ENCODE assay signal across 18 cellular contexts in genomic region chr2:54466880-54467279, GRCh38. TPM values are rescaled to one million over a fixed set of nuclear protein-coding genes. Genes with fewer than 3 reads are reported as not detected.
A peak's percentile ranks its signal among the peaks of the same experiment; 100 is the strongest.
DNase-seq lines count a peak whose midpoint lies in the region; ATAC-seq, FAIRE-seq and TF ChIP-seq lines count a peak whose summit lies in the region.
"Had no signal": no experiment of that assay in that cellular context is flagged by ENCODE, and none has a peak within 500 bp of the region (broad histone marks: within the 10 kb centered on the region; RNA-seq: fewer than 3 reads in every experiment).

No MANE protein-coding gene starts in this region.

- H3K4me3 ChIP-seq in esophagus muscularis mucosa, result peak overlapping the region; percentile 2 to 19 (median 10)
- no peak overlapping the region for H3K4me3 ChIP-seq in kidney (ENCODE audit: low read length in 2 of 2)
- H3K4me3 ChIP-seq in gastrocnemius medialis, result peak overlapping the region in 3 of 4 donors; percentile 15 to 44 (median 17)
- H3K4me3 ChIP-seq: colonic mucosa, SJSA1 had no signal

- in situ Hi-C loops in gastrocnemius medialis (cut with MboI; ENCODE audit: low sequenced_read_pairs in 4 of 4), result no loop called here

- H3K4me3 Mint-ChIP-seq in HFFc6, result peak overlapping the region; percentile 59; the same call in 1 of the 2 replicates

- H3K27me3 Mint-ChIP-seq in HFFc6 (ENCODE audit: insufficient read depth), result no peaks in the 10 kb centered on the region

- peaks cover 67% of the 10 kb centered on the region for H3K4me1 Mint-ChIP-seq in HFFc6 (ENCODE audit: low read depth)

- WGBS in esophagus muscularis mucosa, result 24% methylated on average over 4 of the region's 4 CpGs

- TF ChIP-seq CTCF in HFFc6 (IDR thresholded peaks at IDR 0.05) (no peak), esophagus muscularis mucosa (IDR thresholded peaks at IDR 0.05) (no peak), kidney (IDR thresholded peaks at IDR 0.05; ENCODE audit: borderline replicate concordance, extremely low read depth, insufficient read depth) (no peak), gastrocnemius medialis (IDR thresholded peaks at IDR 0.05 in 4 of 5, conservative IDR thresholded peaks at IDR 0.05 in 1 of 5) (no peak)

- no peak for TF ChIP-seq EP300 in esophagus muscularis mucosa (IDR thresholded peaks at IDR 0.05)

- peaks cover 7% of the 10 kb centered on the region; the same call in 1 of the 2 replicates for H3K36me3 Mint-ChIP-seq in HFFc6 (ENCODE audit: low read depth)

- peak; percentile 21 for FAIRE-seq in kidney (lab: Jason Lieb, UNC)
- FAIRE-seq: GM12891 had no signal

- H3K9me3 ChIP-seq in esophagus muscularis mucosa (no peaks in the 10 kb centered on the region), kidney (ENCODE audit: control insufficient read depth in 1 of 2, low read length in 2 of 2) (no peaks in the 10 kb centered on the region), gastrocnemius medialis (no peaks in the 10 kb centered on the region)
- H3K9me3 ChIP-seq: colonic mucosa, SJSA1 had no signal

- DNase-seq in HFFc6 (no peak), esophagus muscularis mucosa (ENCODE audit: extremely low spot score) (no peak), kidney (no peak), gastrocnemius medialis (no peak), NCI-H2196 treated with DMSO at 0.1 percent for 48 hours (lab: John Stamatoyannopoulos, UW; ENCODE audit: unreplicated experiment) (no peak)
- DNase-seq in activated effector memory CD4-positive, alpha-beta T cell treated with Interleukin-2 at 50 U/mL for 16 hours, result no peak
- DNase-seq: activated CD8-positive, alpha-beta memory T cell treated with anti-CD3 and anti-CD28 coated beads for 24 hours; amniotic stem cell; colonic mucosa; H7; NCI-H1092; NCI-H2171 treated with DMSO at 0.1 percent for 48 hours; stimulated activated CD4-positive, alpha-beta T cell treated with anti-CD3 and anti-CD28 coated beads, Interleukin-15, amount 100 ng/mL, for 24 hours had no signal

- no peak for TF ChIP-seq POLR2A in esophagus muscularis mucosa (IDR thresholded peaks at IDR 0.05; ENCODE audit: low read depth)
- no peak for TF ChIP-seq POLR2A in gastrocnemius medialis (IDR thresholded peaks at IDR 0.05)

- H3K9ac ChIP-seq in kidney (ENCODE audit: low read length in 2 of 2), result no peak overlapping the region

- intact Hi-C loops in esophagus muscularis mucosa (cut with DNase I) (no loop called here), kidney (cut with DNase I) (no loop called here), gastrocnemius medialis (cut with DNase I; ENCODE audit: low total_unique reads) (no loop called here)

- H3K36me3 ChIP-seq in esophagus muscularis mucosa (peaks cover 0 to 3% (median 0%) of the 10 kb centered on the region in 4 donors), kidney (ENCODE audit: control insufficient read depth in 1 of 2, insufficient read depth in 2 of 2, low read length in 2 of 2) (no peaks in the 10 kb centered on the region), gastrocnemius medialis (no peaks in the 10 kb centered on the region)
- H3K36me3 ChIP-seq: colonic mucosa had no signal

- H3K27ac Mint-ChIP-seq in HFFc6, result peak overlapping the region; percentile 24; the same call in 1 of the 2 replicates
- H3K27ac Mint-ChIP-seq: activated T-helper 2 cell treated with anti-CD3 and anti-CD28 coated beads, Interferon-gamma antibody, Interleukin-2, Interleukin-4, amounts not matched to agents 10 μg/mL and 5 μg/mL and 100 μg/mL, durations not matched to agents 14 hours and 24 hours and 36 hours had no signal

- peak; percentile 71 to 82 for ATAC-seq in gastrocnemius medialis
- no peak for ATAC-seq in HG03439 (IDR thresholded peaks at IDR 0.05; ENCODE audit: unreplicated experiment)
- ATAC-seq in HG02623 (IDR thresholded peaks at IDR 0.05; ENCODE audit: unreplicated experiment), result no peak

- H3K4me1 ChIP-seq in esophagus muscularis mucosa, result peaks cover 73 to 98% (median 94%) of the 10 kb centered on the region in 4 donors
- H3K4me1 ChIP-seq in kidney (ENCODE audit: control insufficient read depth in 1 of 2, insufficient read depth in 1 of 2, low read depth in 1 of 2, low read length in 2 of 2), result peaks cover 6 to 15% of the 10 kb centered on the region in 2 donors
- peaks cover 42 to 90% of the 10 kb centered on the region in 2 donors for H3K4me1 ChIP-seq in gastrocnemius medialis
- H3K4me1 ChIP-seq: colonic mucosa had no signal

- peak overlapping the region; percentile 50 to 77 (median 71) for H3K27ac ChIP-seq in esophagus muscularis mucosa (replicated peaks in 1 of 4)
- peak overlapping the region; percentile 22 to 52 for H3K27ac ChIP-seq in kidney (ENCODE audit: low read depth in 2 of 2, low read length in 2 of 2)
- H3K27ac ChIP-seq in gastrocnemius medialis, result peak overlapping the region; percentile 43 to 85 (median 64)
- H3K27ac ChIP-seq: colonic mucosa, SJSA1 had no signal

- no peaks in the 10 kb centered on the region for H3K27me3 ChIP-seq in esophagus muscularis mucosa
- no peaks in the 10 kb centered on the region for H3K27me3 ChIP-seq in gastrocnemius medialis
- H3K27me3 ChIP-seq: colonic mucosa, SJSA1 had no signal

- no peaks in the 10 kb centered on the region for H3K9me3 Mint-ChIP-seq in HFFc6
- H3K9me3 Mint-ChIP-seq: activated T-helper 2 cell treated with anti-CD3 and anti-CD28 coated beads, Interferon-gamma antibody, Interleukin-2, Interleukin-4, amounts not matched to agents 10 μg/mL and 5 μg/mL and 100 μg/mL, durations not matched to agents 14 hours and 24 hours and 36 hours had no signal

RNA-seq across cellular contexts. Expression of gene SPTBN1, which starts 10.8 kb away (rescaled TPM):
- 100 to 1,000 TPM; 128 to 169 (median 159) TPM for total RNA-seq in HFFc6 (2021; fragmentation: NEBNext Ultra II Directional; extraction: Animal tissue kit (Norgen Biotek cat#: 25700))
- total RNA-seq in esophagus muscularis mucosa (100 to 1,000 TPM; 465 to 600 (median 547) TPM), kidney (313 TPM), gastrocnemius medialis (100 to 1,000 TPM; 107 to 191 (median 119) TPM)
- 93.2 TPM for polyA plus RNA-seq in kidney (ENCODE audit: insufficient read depth, low read depth, low replicate concordance)

Comparison
In these comparisons a context has a peak if more than half of its experiments do, and no peak if none do; other contexts are left out.
1. H3K4me3 ChIP-seq: peak in esophagus muscularis mucosa (4 of 4) and gastrocnemius medialis (3 of 4); none in kidney (0 of 2).
2. ATAC-seq: peak in gastrocnemius medialis (2 of 2); none in HG03439 (single experiment) and HG02623 (single experiment).
3. Peak in every context shown above with its lines, with median percentiles within 50 percentile points of each other: H3K27ac ChIP-seq.